Comparison of ENCODE assay signal across 38 cellular contexts in the genomic region with DNA sequence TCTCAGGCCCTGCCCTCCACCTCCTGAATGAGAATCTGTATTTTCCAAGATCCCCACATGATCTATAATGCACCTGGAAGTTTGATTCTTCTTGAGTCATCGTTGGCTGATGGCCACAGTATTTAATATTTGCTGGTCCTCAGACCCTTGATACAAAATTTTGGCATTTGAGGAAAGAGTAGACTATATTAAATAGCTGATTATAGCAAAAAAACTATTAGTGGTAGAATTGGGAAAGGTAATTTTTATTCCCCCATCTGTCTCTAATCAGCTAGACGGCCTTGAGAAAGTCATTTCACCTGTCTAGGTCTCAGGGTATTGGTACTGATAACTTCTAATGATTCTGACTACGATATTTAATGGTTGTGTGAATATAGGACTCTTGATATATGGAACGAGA.
"Had no signal": no experiment of that assay in that cellular context is flagged by ENCODE, and none has a peak within 500 bp of the region (broad histone marks: within the 10 kb centered on the region; RNA-seq: fewer than 3 reads in every experiment).

No MANE protein-coding gene starts in this region.

- H3K4me3 Mint-ChIP-seq: activated CD4-positive, alpha-beta memory T cell treated with anti-CD3 and anti-CD28 coated beads, Interleukin-2, amount 10 ng/mL, durations not matched to agents 7 days and 5 days; activated CD4-positive, alpha-beta T cell treated with anti-CD3 and anti-CD28 coated beads for 36 hours; activated CD4-positive, alpha-beta T cell treated with anti-CD3 and anti-CD28 coated beads, Interleukin-2, amount 10 ng/mL, durations not matched to agents 7 days and 5 days; activated CD8-positive, alpha-beta memory T cell treated with anti-CD3 and anti-CD28 coated beads, Interleukin-2, amount 10 ng/mL, durations not matched to agents 7 days and 5 days; activated CD8-positive, alpha-beta T cell treated with anti-CD3 and anti-CD28 coated beads, Interleukin-2, amount 10 ng/mL, durations not matched to agents 7 days and 5 days; activated naive CD4-positive, alpha-beta T cell treated with anti-CD3 and anti-CD28 coated beads, Interleukin-2, amount 10 ng/mL, durations not matched to agents 7 days and 5 days; activated naive CD4-positive, alpha-beta T cell treated with anti-CD3 and anti-CD28 coated beads, Interleukin-2, amount 50 U/mL, for 24 hours; activated naive CD8-positive, alpha-beta T cell; activated naive CD8-positive, alpha-beta T cell treated with anti-CD3 and anti-CD28 coated beads, Interleukin-2, amount 10 ng/mL, durations not matched to agents 7 days and 5 days; activated naive CD8-positive, alpha-beta T cell treated with anti-CD3 and anti-CD28 coated beads, Interleukin-2, amount 50 U/mL, for 24 hours; activated T-cell treated with anti-CD3 and anti-CD28 coated beads, Interleukin-2, amount 50 U/mL, for 24 hours; brain; T-helper 1 cell treated with Interleukin-12 subunit alpha and Interleukin-12 subunit beta and Interleukin-4 antibody, amounts not matched to agents 30 μg/mL and 1 μg/mL, for 36 hours; T-helper 2 cell treated with Interferon-gamma antibody and Interleukin-4, amounts not matched to agents 5 μg/mL and 100 μg/mL, for 36 hours; WTC11 had no signal

- H3K4me1 ChIP-seq: ascending aorta had no signal

- H3K27me3 Mint-ChIP-seq: activated CD4-positive, alpha-beta memory T cell treated with anti-CD3 and anti-CD28 coated beads, Interleukin-2, amount 10 ng/mL, durations not matched to agents 7 days and 5 days; activated CD4-positive, alpha-beta T cell treated with anti-CD3 and anti-CD28 coated beads for 36 hours; activated CD4-positive, alpha-beta T cell treated with anti-CD3 and anti-CD28 coated beads, Interleukin-2, amount 10 ng/mL, durations not matched to agents 7 days and 5 days; activated CD8-positive, alpha-beta memory T cell treated with anti-CD3 and anti-CD28 coated beads, Interleukin-2, amount 10 ng/mL, durations not matched to agents 7 days and 5 days; activated naive CD4-positive, alpha-beta T cell treated with anti-CD3 and anti-CD28 coated beads, Interleukin-2, amount 10 ng/mL, durations not matched to agents 7 days and 5 days; activated naive CD4-positive, alpha-beta T cell treated with anti-CD3 and anti-CD28 coated beads, Interleukin-2, amount 50 U/mL, for 24 hours; activated naive CD8-positive, alpha-beta T cell; activated naive CD8-positive, alpha-beta T cell treated with anti-CD3 and anti-CD28 coated beads, Interleukin-2, amount 10 ng/mL, durations not matched to agents 7 days and 5 days; activated naive CD8-positive, alpha-beta T cell treated with anti-CD3 and anti-CD28 coated beads, Interleukin-2, amount 50 U/mL, for 24 hours; activated T-cell treated with anti-CD3 and anti-CD28 coated beads, Interleukin-2, amount 50 U/mL, for 24 hours had no signal

- H3K27ac ChIP-seq: ascending aorta, cardiac muscle cell, VCaP had no signal

- H3K9me3 ChIP-seq: ascending aorta had no signal

- H3K27me3 ChIP-seq: ascending aorta, cardiac muscle cell had no signal

- H3K9me3 Mint-ChIP-seq: activated CD4-positive, alpha-beta T cell treated with anti-CD3 and anti-CD28 coated beads, Interleukin-2, amount 10 ng/mL, durations not matched to agents 7 days and 5 days; activated naive CD8-positive, alpha-beta T cell treated with anti-CD3 and anti-CD28 coated beads, Interleukin-2, amount 10 ng/mL, durations not matched to agents 7 days and 5 days; brain; WTC11 had no signal

- H3K4me3 ChIP-seq: ascending aorta, cardiac muscle cell had no signal

- ATAC-seq: activated CD4-positive, alpha-beta T cell treated with anti-CD3 and anti-CD28 coated beads for 36 hours; activated CD4-positive, CD25-positive, alpha-beta regulatory T cell treated with anti-CD3 and anti-CD28 coated beads, Interleukin-2, amount 50 U/mL, for 24 hours; activated CD8-positive, alpha-beta memory T cell treated with anti-CD3 and anti-CD28 coated beads, Interleukin-2, amount 10 ng/mL, durations not matched to agents 7 days and 5 days; activated CD8-positive, alpha-beta T cell treated with anti-CD3 and anti-CD28 coated beads, Interleukin-2, amount 10 ng/mL, durations not matched to agents 7 days and 5 days; activated naive CD8-positive, alpha-beta T cell treated with anti-CD3 and anti-CD28 coated beads, Interleukin-2, amount 50 U/mL, for 24 hours; WTC11 had no signal

- H3K4me1 Mint-ChIP-seq: activated CD4-positive, alpha-beta memory T cell treated with anti-CD3 and anti-CD28 coated beads, Interleukin-2, amount 10 ng/mL, durations not matched to agents 7 days and 5 days; activated CD4-positive, alpha-beta T cell treated with anti-CD3 and anti-CD28 coated beads for 36 hours; activated CD4-positive, alpha-beta T cell treated with anti-CD3 and anti-CD28 coated beads, Interleukin-2, amount 10 ng/mL, durations not matched to agents 7 days and 5 days; activated CD8-positive, alpha-beta memory T cell treated with anti-CD3 and anti-CD28 coated beads, Interleukin-2, amount 10 ng/mL, durations not matched to agents 7 days and 5 days; activated naive CD4-positive, alpha-beta T cell treated with anti-CD3 and anti-CD28 coated beads, Interleukin-2, amount 10 ng/mL, durations not matched to agents 7 days and 5 days; activated naive CD4-positive, alpha-beta T cell treated with anti-CD3 and anti-CD28 coated beads, Interleukin-2, amount 50 U/mL, for 24 hours; activated naive CD8-positive, alpha-beta T cell treated with anti-CD3 and anti-CD28 coated beads, Interleukin-2, amount 10 ng/mL, durations not matched to agents 7 days and 5 days; activated naive CD8-positive, alpha-beta T cell treated with anti-CD3 and anti-CD28 coated beads, Interleukin-2, amount 50 U/mL, for 24 hours; brain had no signal

- H3K27ac Mint-ChIP-seq: activated CD4-positive, alpha-beta memory T cell treated with anti-CD3 and anti-CD28 coated beads, Interleukin-2, amount 10 ng/mL, durations not matched to agents 7 days and 5 days; activated CD4-positive, alpha-beta T cell treated with anti-CD3 and anti-CD28 coated beads for 36 hours; activated CD4-positive, alpha-beta T cell treated with anti-CD3 and anti-CD28 coated beads, Interleukin-2, amount 10 ng/mL, durations not matched to agents 7 days and 5 days; activated CD8-positive, alpha-beta memory T cell treated with anti-CD3 and anti-CD28 coated beads, Interleukin-2, amount 10 ng/mL, durations not matched to agents 7 days and 5 days; activated CD8-positive, alpha-beta T cell treated with anti-CD3 and anti-CD28 coated beads, Interleukin-2, amount 10 ng/mL, durations not matched to agents 7 days and 5 days; activated naive CD4-positive, alpha-beta T cell treated with anti-CD3 and anti-CD28 coated beads, Interleukin-2, amount 10 ng/mL, durations not matched to agents 7 days and 5 days; activated naive CD4-positive, alpha-beta T cell treated with anti-CD3 and anti-CD28 coated beads, Interleukin-2, amount 50 U/mL, for 24 hours; activated naive CD8-positive, alpha-beta T cell; activated naive CD8-positive, alpha-beta T cell treated with anti-CD3 and anti-CD28 coated beads, Interleukin-2, amount 10 ng/mL, durations not matched to agents 7 days and 5 days; activated naive CD8-positive, alpha-beta T cell treated with anti-CD3 and anti-CD28 coated beads, Interleukin-2, amount 50 U/mL, for 24 hours; activated T-cell treated with anti-CD3 and anti-CD28 coated beads, Interleukin-2, amount 50 U/mL, for 24 hours; activated T-helper 2 cell treated with anti-CD3 and anti-CD28 coated beads, Interferon-gamma antibody, Interleukin-2, Interleukin-4, amounts not matched to agents 10 μg/mL and 5 μg/mL and 100 μg/mL, durations not matched to agents 14 hours and 24 hours and 36 hours; brain; T-helper 1 cell treated with Interleukin-12 subunit alpha and Interleukin-12 subunit beta and Interleukin-4 antibody, amounts not matched to agents 30 μg/mL and 1 μg/mL, for 36 hours; T-helper 2 cell treated with Interferon-gamma antibody and Interleukin-4, amounts not matched to agents 5 μg/mL and 100 μg/mL, for 36 hours; WTC11 had no signal

- H3K36me3 ChIP-seq: ascending aorta, cardiac muscle cell had no signal

- FAIRE-seq: bronchial epithelial cell, TTC549 had no signal

- DNase-seq: activated CD4-positive, alpha-beta memory T cell treated with anti-CD3 and anti-CD28 coated beads, Interleukin-2, amount 10 ng/mL, durations not matched to agents 7 days and 5 days; activated CD4-positive, alpha-beta T cell treated with anti-CD3 and anti-CD28 coated beads for 1 hour; activated CD4-positive, alpha-beta T cell treated with anti-CD3 and anti-CD28 coated beads for 36 hours; activated CD4-positive, alpha-beta T cell treated with anti-CD3 and anti-CD28 coated beads for 48 hours; activated CD4-positive, alpha-beta T cell treated with anti-CD3 and anti-CD28 coated beads, Interleukin-2, amount 10 ng/mL, durations not matched to agents 7 days and 5 days; activated CD4-positive, alpha-beta T cell treated with anti-CD3 and anti-CD28 coated beads, Interleukin-2, amount 50 U/mL, for 48 hours; activated CD4-positive, CD25-positive, alpha-beta regulatory T cell; activated CD8-positive, alpha-beta memory T cell treated with anti-CD3 and anti-CD28 coated beads for 24 hours; activated CD8-positive, alpha-beta memory T cell treated with anti-CD3 and anti-CD28 coated beads, Interleukin-2, amount 10 ng/mL, durations not matched to agents 7 days and 5 days; activated CD8-positive, alpha-beta memory T cell treated with anti-CD3 and anti-CD28 coated beads, Interleukin-2, amount 50 U/mL, for 48 hours; activated CD8-positive, alpha-beta T cell treated with anti-CD3 and anti-CD28 coated beads, Interleukin-2, amount 10 ng/mL, durations not matched to agents 7 days and 5 days; activated effector memory CD4-positive, alpha-beta T cell treated with Interleukin-2 at 50 U/mL for 16 hours; activated gamma-delta T cell; activated naive CD4-positive, alpha-beta T cell treated with anti-CD3 and anti-CD28 coated beads, Interleukin-2, amount 10 ng/mL, durations not matched to agents 7 days and 5 days; activated naive CD4-positive, alpha-beta T cell treated with Interleukin-2 at 50 U/mL for 16 hours; activated naive CD8-positive, alpha-beta T cell treated with anti-CD3 and anti-CD28 coated beads, Interleukin-2, amount 10 ng/mL, durations not matched to agents 7 days and 5 days; activated naive CD8-positive, alpha-beta T cell treated with anti-CD3 and anti-CD28 coated beads, Interleukin-2, amount 50 U/mL, for 24 hours; activated T-cell treated with anti-CD3 and anti-CD28 coated beads, Interleukin-2, amount 50 U/mL, for 24 hours; activated T-cell treated with anti-CD3 and anti-CD28 coated beads, Interleukin-2, amount 50 U/mL, for 48 hours; amygdala; anterior cingulate cortex; central memory CD4-positive, alpha-beta T cell; T-helper 1 cell; T-helper 2 cell; T-helper 9 cell had no signal

- H3K36me3 Mint-ChIP-seq: activated CD8-positive, alpha-beta memory T cell treated with anti-CD3 and anti-CD28 coated beads, Interleukin-2, amount 10 ng/mL, durations not matched to agents 7 days and 5 days; activated naive CD4-positive, alpha-beta T cell treated with anti-CD3 and anti-CD28 coated beads, Interleukin-2, amount 10 ng/mL, durations not matched to agents 7 days and 5 days; activated naive CD4-positive, alpha-beta T cell treated with anti-CD3 and anti-CD28 coated beads, Interleukin-2, amount 50 U/mL, for 24 hours; activated naive CD8-positive, alpha-beta T cell; activated naive CD8-positive, alpha-beta T cell treated with anti-CD3 and anti-CD28 coated beads, Interleukin-2, amount 10 ng/mL, durations not matched to agents 7 days and 5 days; brain; WTC11 had no signal
